ENCODE assay signal across 8 cellular contexts in the genomic region with DNA sequence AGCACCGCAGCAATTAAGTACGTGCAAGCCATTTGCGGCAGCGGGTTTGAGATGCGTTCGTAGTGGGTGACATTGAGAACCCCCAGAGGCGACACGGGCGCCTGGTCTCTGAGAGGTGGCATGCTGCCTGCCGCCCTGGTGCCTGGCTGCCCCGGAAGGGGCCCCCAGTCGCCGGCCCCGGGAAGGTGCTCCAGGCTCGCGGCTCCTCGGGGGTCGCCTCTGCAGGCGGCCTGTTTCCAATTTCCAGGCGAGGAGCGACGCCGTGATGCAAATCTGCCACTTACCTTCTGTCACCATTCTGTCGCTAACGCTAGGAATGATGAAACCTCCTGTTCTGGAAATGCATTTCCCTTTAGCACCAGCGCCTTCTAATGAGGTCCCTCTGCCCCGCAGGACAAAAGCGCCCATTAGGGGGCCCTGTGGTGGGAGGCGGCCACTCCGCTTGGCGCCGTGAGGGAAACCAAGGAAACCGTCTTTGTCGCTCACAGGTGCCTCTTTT. TPM values are rescaled to one million over a fixed set of nuclear protein-coding genes. Genes with fewer than 3 reads are reported as not detected.
DNase-seq lines count a peak whose midpoint lies in the region; TF ChIP-seq lines count a peak whose summit lies in the region.

No MANE protein-coding gene starts in this region.

- peak overlapping the region; percentile 54 for H3K9ac ChIP-seq in OCI-LY3 (ENCODE audit: low read length)

- peaks cover 5% of the 10 kb centered on the region; the same call in 1 of the 2 replicates for H3K4me1 ChIP-seq in OCI-LY3 (ENCODE audit: low read length)

- peaks cover 1% of the 10 kb centered on the region; the same call in 1 of the 2 replicates for H3K9me3 ChIP-seq in OCI-LY3 (ENCODE audit: insufficient read depth, low read length)

- peak overlapping the region; percentile 86 for H2AFZ ChIP-seq in OCI-LY3 (ENCODE audit: low read depth, low read length)

- H4K20me1 ChIP-seq in OCI-LY3 (ENCODE audit: insufficient read depth, low read length): no peaks in the 10 kb centered on the region

- DNase-seq in NCI-H2107 treated with DMSO at 0.1 percent for 48 hours (lab: John Stamatoyannopoulos, UW; ENCODE audit: unreplicated experiment) (peak; percentile 43), NCI-H2107 (lab: John Stamatoyannopoulos, UW) (no peak), epithelial cell of proximal tubule (ENCODE audit: low read depth) (no peak), retina (peak; percentile 82), dedifferentiated amniotic fluid mesenchymal stem cell (ENCODE audit: extremely low spot score) (no peak), UCSD-AML1 (lab: John Stamatoyannopoulos, UW; ENCODE audit: unreplicated experiment) (no peak), DMS 273 treated with DMSO at 0.1 percent for 48 hours (lab: John Stamatoyannopoulos, UW) (no peak)

- H3K4me3 ChIP-seq in OCI-LY3 (ENCODE audit: low read length) (peak overlapping the region; percentile 92), epithelial cell of proximal tubule (ENCODE audit: low read depth, low read length) (peak overlapping the region; percentile 33)

- no peak overlapping the region for H3K27ac ChIP-seq in OCI-LY3 (ENCODE audit: low read length)

- no peaks in the 10 kb centered on the region for H3K79me2 ChIP-seq in OCI-LY3 (ENCODE audit: low read length)

- H3K27me3 ChIP-seq in OCI-LY3 (ENCODE audit: low read depth, low read length): peaks cover 18% of the 10 kb centered on the region

- no peaks in the 10 kb centered on the region for H3K36me3 ChIP-seq in OCI-LY3 (replicated peaks; ENCODE audit: low read depth, low read length)

- peak; percentile 34 for TF ChIP-seq CTCF in OCI-LY3 (IDR thresholded peaks at IDR 0.05; ENCODE audit: low read depth, low read length)
- TF ChIP-seq CTCF in epithelial cell of proximal tubule (conservative IDR thresholded peaks at IDR 0.05; ENCODE audit: low read depth, low read length): no peak

- H3K4me2 ChIP-seq in OCI-LY3 (ENCODE audit: low read length): peak overlapping the region; percentile 94

RNA-seq across cellular contexts. Expression of a gene that starts 13.0 kb away (rescaled TPM):
- 4.7 and 6.9 TPM in 2 replicates for total RNA-seq in epithelial cell of proximal tubule

Comparison
In these comparisons a context has a peak if more than half of its experiments do, and no peak if none do; other contexts are left out.
1. DNase-seq: peak in NCI-H2107 treated with DMSO at 0.1 percent for 48 hours (single experiment) and retina (single experiment); none in NCI-H2107 (single experiment), epithelial cell of proximal tubule (single experiment), dedifferentiated amniotic fluid mesenchymal stem cell (single experiment), UCSD-AML1 (single experiment) and DMS 273 treated with DMSO at 0.1 percent for 48 hours (single experiment).